16 cellular contexts compared by ENCODE assay signal in the genomic region with DNA sequence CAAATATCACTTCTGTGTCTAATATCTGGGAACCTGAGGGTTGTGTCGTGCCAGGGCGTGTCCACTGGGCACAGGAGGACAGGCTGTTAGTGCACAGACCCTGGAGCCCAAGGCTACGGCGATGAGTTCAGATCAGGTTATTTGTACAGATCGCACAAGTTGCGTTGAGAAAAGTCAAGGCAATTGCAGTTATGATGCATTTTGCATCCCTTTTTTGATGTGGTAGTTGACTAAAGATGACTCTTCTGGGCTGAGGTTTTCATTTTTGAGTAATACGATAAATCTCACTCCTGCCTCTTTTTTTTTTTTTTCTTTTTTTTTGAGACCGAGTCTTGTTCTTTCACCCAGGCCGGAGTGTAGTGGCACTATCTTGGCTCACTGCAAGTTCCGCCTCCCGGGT. TPM values are rescaled to one million over a fixed set of nuclear protein-coding genes. Genes with fewer than 3 reads are reported as not detected.
DNase-seq lines count a peak whose midpoint lies in the region; ATAC-seq and TF ChIP-seq lines count a peak whose summit lies in the region.
"Had no signal": no experiment of that assay in that cellular context is flagged by ENCODE, and none has a peak within 500 bp of the region (broad histone marks: within the 10 kb centered on the region; RNA-seq: fewer than 3 reads in every experiment).

No MANE protein-coding gene starts in this region.

- H3K9me3 ChIP-seq in CD4-positive, alpha-beta T cell (ENCODE audit: control insufficient read depth, low read length), result no peaks in the 10 kb centered on the region
- H3K9me3 ChIP-seq: HAP-1 had no signal

- no peaks in the 10 kb centered on the region for H3K27me3 ChIP-seq in CD4-positive, alpha-beta T cell (ENCODE audit: control insufficient read depth, insufficient read depth, low read length)

- no peak overlapping the region for H3K27ac ChIP-seq in CD4-positive, alpha-beta T cell (ENCODE audit: low read depth, low read length)

- no peak overlapping the region for H3K27ac Mint-ChIP-seq in activated CD4-positive, alpha-beta memory T cell treated with anti-CD3 and anti-CD28 coated beads for 36 hours
- no peak overlapping the region for H3K27ac Mint-ChIP-seq in activated CD4-positive, alpha-beta memory T cell treated with anti-CD3 and anti-CD28 coated beads, Interleukin-2, amount 10 ng/mL, durations not matched to agents 7 days and 5 days
- H3K27ac Mint-ChIP-seq in activated T-cell treated with anti-CD3 and anti-CD28 coated beads, Interleukin-2, amount 50 U/mL, for 72 hours, result no peak overlapping the region
- H3K27ac Mint-ChIP-seq in activated T-helper 17 cell treated with anti-CD3 and anti-CD28 coated beads, Interleukin-2, amount 50 U/mL, for 72 hours, result no peak overlapping the region
- H3K27ac Mint-ChIP-seq in CD4-positive, alpha-beta T cell, result no peak overlapping the region
- H3K27ac Mint-ChIP-seq: CD8-positive, alpha-beta memory T cell; HFFc6 had no signal

- intact Hi-C loops in activated CD4-positive, alpha-beta memory T cell treated with anti-CD3 and anti-CD28 coated beads for 36 hours (cut with micrococcal nuclease), result no loop called here
- intact Hi-C loops in CD4-positive, alpha-beta T cell (cut with DNase I, micrococcal nuclease), result no loop called here

- ATAC-seq in activated T-cell treated with anti-CD3 and anti-CD28 coated beads, Interleukin-2, amount 50 U/mL, for 72 hours (replicated peaks in 1 of 2), result peak; percentile 92 to 93
- peak; percentile 89 for ATAC-seq in activated T-helper 17 cell treated with anti-CD3 and anti-CD28 coated beads, Interleukin-2, amount 50 U/mL, for 72 hours (replicated peaks)
- ATAC-seq in CD4-positive, alpha-beta T cell (ENCODE audit: poor library complexity), result no peak
- ATAC-seq: GM12878 had no signal

- POLR2A ChIA-PET in activated CD4-positive, alpha-beta memory T cell treated with anti-CD3 and anti-CD28 coated beads for 36 hours (lab: Charles Lee), result no interaction called here
- POLR2A ChIA-PET in activated CD4-positive, alpha-beta memory T cell treated with anti-CD3 and anti-CD28 coated beads, Interleukin-2, amount 10 ng/mL, durations not matched to agents 7 days and 5 days (lab: Charles Lee), result no interaction called here
- POLR2A ChIA-PET in CD4-positive, alpha-beta T cell (lab: Charles Lee), result no interaction called here

- H3K9me3 Mint-ChIP-seq in activated CD4-positive, alpha-beta memory T cell treated with anti-CD3 and anti-CD28 coated beads for 36 hours, result no peaks in the 10 kb centered on the region
- no peaks in the 10 kb centered on the region for H3K9me3 Mint-ChIP-seq in activated CD4-positive, alpha-beta memory T cell treated with anti-CD3 and anti-CD28 coated beads, Interleukin-2, amount 10 ng/mL, durations not matched to agents 7 days and 5 days
- H3K9me3 Mint-ChIP-seq in activated T-cell treated with anti-CD3 and anti-CD28 coated beads, Interleukin-2, amount 50 U/mL, for 72 hours, result no peaks in the 10 kb centered on the region
- H3K9me3 Mint-ChIP-seq in activated T-helper 17 cell treated with anti-CD3 and anti-CD28 coated beads, Interleukin-2, amount 50 U/mL, for 72 hours, result no peaks in the 10 kb centered on the region
- H3K9me3 Mint-ChIP-seq in CD4-positive, alpha-beta T cell, result no peaks in the 10 kb centered on the region
- H3K9me3 Mint-ChIP-seq: CD8-positive, alpha-beta memory T cell; HFFc6 had no signal

- peaks cover 3% of the 10 kb centered on the region for H3K4me1 Mint-ChIP-seq in activated CD4-positive, alpha-beta memory T cell treated with anti-CD3 and anti-CD28 coated beads for 36 hours (ENCODE audit: low read depth)
- H3K4me1 Mint-ChIP-seq in activated CD4-positive, alpha-beta memory T cell treated with anti-CD3 and anti-CD28 coated beads, Interleukin-2, amount 10 ng/mL, durations not matched to agents 7 days and 5 days, result peaks cover 4% of the 10 kb centered on the region
- peaks cover 13% of the 10 kb centered on the region for H3K4me1 Mint-ChIP-seq in activated T-cell treated with anti-CD3 and anti-CD28 coated beads, Interleukin-2, amount 50 U/mL, for 72 hours (ENCODE audit: low read depth)
- H3K4me1 Mint-ChIP-seq in activated T-helper 17 cell treated with anti-CD3 and anti-CD28 coated beads, Interleukin-2, amount 50 U/mL, for 72 hours, result peaks cover 10% of the 10 kb centered on the region
- peaks cover under 1% of the 10 kb centered on the region for H3K4me1 Mint-ChIP-seq in CD4-positive, alpha-beta T cell (ENCODE audit: low read depth)

- peak; percentile 16 for DNase-seq in activated CD4-positive, alpha-beta memory T cell treated with anti-CD3 and anti-CD28 coated beads for 36 hours
- no peak for DNase-seq in activated CD4-positive, alpha-beta memory T cell treated with anti-CD3 and anti-CD28 coated beads, Interleukin-2, amount 10 ng/mL, durations not matched to agents 7 days and 5 days
- DNase-seq in activated T-cell treated with anti-CD3 and anti-CD28 coated beads, Interleukin-2, amount 50 U/mL, for 72 hours, result peak; percentile 16 to 26
- DNase-seq in activated T-cell treated with anti-CD3 and anti-CD28 coated beads for 4 hours, result no peak
- DNase-seq in CD4-positive, alpha-beta T cell, result no peak
- DNase-seq: C1 segment of cervical spinal cord; CD8-positive, alpha-beta memory T cell; DMS 273 treated with DMSO at 0.1 percent for 48 hours; DMS79; EL; GDM1; GOT3; HFFc6 had no signal

- no peak for TF ChIP-seq CTCF in CD4-positive, alpha-beta T cell (IDR thresholded peaks at IDR 0.05)

- no peak overlapping the region for H3K4me3 Mint-ChIP-seq in activated CD4-positive, alpha-beta memory T cell treated with anti-CD3 and anti-CD28 coated beads for 36 hours
- no peak overlapping the region for H3K4me3 Mint-ChIP-seq in activated CD4-positive, alpha-beta memory T cell treated with anti-CD3 and anti-CD28 coated beads, Interleukin-2, amount 10 ng/mL, durations not matched to agents 7 days and 5 days
- H3K4me3 Mint-ChIP-seq in activated T-cell treated with anti-CD3 and anti-CD28 coated beads, Interleukin-2, amount 50 U/mL, for 72 hours, result no peak overlapping the region
- H3K4me3 Mint-ChIP-seq in activated T-helper 17 cell treated with anti-CD3 and anti-CD28 coated beads, Interleukin-2, amount 50 U/mL, for 72 hours, result no peak overlapping the region
- no peak overlapping the region for H3K4me3 Mint-ChIP-seq in CD4-positive, alpha-beta T cell
- H3K4me3 Mint-ChIP-seq: CD8-positive, alpha-beta memory T cell; HFFc6 had no signal

- CTCF ChIA-PET in activated CD4-positive, alpha-beta memory T cell treated with anti-CD3 and anti-CD28 coated beads for 36 hours (lab: Charles Lee), result no interaction called here
- CTCF ChIA-PET in activated CD4-positive, alpha-beta memory T cell treated with anti-CD3 and anti-CD28 coated beads, Interleukin-2, amount 10 ng/mL, durations not matched to agents 7 days and 5 days (lab: Charles Lee), result no interaction called here
- CTCF ChIA-PET in CD4-positive, alpha-beta T cell (lab: Charles Lee), result no interaction called here

- H3K36me3 Mint-ChIP-seq in activated CD4-positive, alpha-beta memory T cell treated with anti-CD3 and anti-CD28 coated beads for 36 hours, result peaks cover 63% of the 10 kb centered on the region
- H3K36me3 Mint-ChIP-seq in activated CD4-positive, alpha-beta memory T cell treated with anti-CD3 and anti-CD28 coated beads, Interleukin-2, amount 10 ng/mL, durations not matched to agents 7 days and 5 days (ENCODE audit: low read depth), result peaks cover 43% of the 10 kb centered on the region
- peaks cover 4 to 20% of the 10 kb centered on the region in 2 donors for H3K36me3 Mint-ChIP-seq in activated T-cell treated with anti-CD3 and anti-CD28 coated beads, Interleukin-2, amount 50 U/mL, for 72 hours (ENCODE audit: insufficient read depth in 2 of 2)
- peaks cover 85% of the 10 kb centered on the region for H3K36me3 Mint-ChIP-seq in activated T-helper 17 cell treated with anti-CD3 and anti-CD28 coated beads, Interleukin-2, amount 50 U/mL, for 72 hours (ENCODE audit: low read depth)
- H3K36me3 Mint-ChIP-seq in CD4-positive, alpha-beta T cell (ENCODE audit: low read depth), result peaks cover 52% of the 10 kb centered on the region

- no peaks in the 10 kb centered on the region for H3K27me3 Mint-ChIP-seq in activated CD4-positive, alpha-beta memory T cell treated with anti-CD3 and anti-CD28 coated beads for 36 hours
- no peaks in the 10 kb centered on the region for H3K27me3 Mint-ChIP-seq in activated CD4-positive, alpha-beta memory T cell treated with anti-CD3 and anti-CD28 coated beads, Interleukin-2, amount 10 ng/mL, durations not matched to agents 7 days and 5 days
- H3K27me3 Mint-ChIP-seq in activated T-cell treated with anti-CD3 and anti-CD28 coated beads, Interleukin-2, amount 50 U/mL, for 72 hours (ENCODE audit: low read depth), result no peaks in the 10 kb centered on the region
- no peaks in the 10 kb centered on the region for H3K27me3 Mint-ChIP-seq in activated T-helper 17 cell treated with anti-CD3 and anti-CD28 coated beads, Interleukin-2, amount 50 U/mL, for 72 hours
- no peaks in the 10 kb centered on the region for H3K27me3 Mint-ChIP-seq in CD4-positive, alpha-beta T cell
- H3K27me3 Mint-ChIP-seq: CD8-positive, alpha-beta memory T cell had no signal

RNA-seq across cellular contexts. Expression of a gene that starts 7.2 kb away (rescaled TPM):
- total RNA-seq in activated CD4-positive, alpha-beta memory T cell treated with anti-CD3 and anti-CD28 coated beads for 36 hours, result 10 to 100 TPM; 29.5 to 31.8 TPM
- total RNA-seq in activated CD4-positive, alpha-beta memory T cell treated with anti-CD3 and anti-CD28 coated beads, Interleukin-2, amount 10 ng/mL, durations not matched to agents 7 days and 5 days, result 10 to 100 TPM; 13.9 to 16.8 TPM
- total RNA-seq in activated T-cell treated with anti-CD3 and anti-CD28 coated beads, Interleukin-2, amount 50 U/mL, for 72 hours, result 10 to 100 TPM; 13.9 to 17.7 TPM
- 10 to 100 TPM; 26.6 to 39.4 TPM for total RNA-seq in activated T-helper 17 cell treated with anti-CD3 and anti-CD28 coated beads, Interleukin-2, amount 50 U/mL, for 72 hours
- total RNA-seq in CD4-positive, alpha-beta T cell, result 10 to 100 TPM; 11.2 to 12.3 TPM

RNA-seq across cellular contexts. Expression of a gene that starts 53.1 kb away (rescaled TPM):
- total RNA-seq in activated CD4-positive, alpha-beta memory T cell treated with anti-CD3 and anti-CD28 coated beads for 36 hours, result 100 to 1,000 TPM; 169 to 175 TPM
- total RNA-seq in activated CD4-positive, alpha-beta memory T cell treated with anti-CD3 and anti-CD28 coated beads, Interleukin-2, amount 10 ng/mL, durations not matched to agents 7 days and 5 days, result 100 to 1,000 TPM; 120 TPM
- total RNA-seq in activated T-cell treated with anti-CD3 and anti-CD28 coated beads, Interleukin-2, amount 50 U/mL, for 72 hours, result 100 to 1,000 TPM in 1 of 2 donors, 10 to 100 TPM in 1; 92.9 to 105 TPM
- 100 to 1,000 TPM; 115 to 197 TPM for total RNA-seq in activated T-helper 17 cell treated with anti-CD3 and anti-CD28 coated beads, Interleukin-2, amount 50 U/mL, for 72 hours
- total RNA-seq in CD4-positive, alpha-beta T cell, result 10 to 100 TPM; 55.0 to 55.7 TPM

Comparison
In these comparisons a context has a peak if more than half of its experiments do, and no peak if none do; other contexts are left out.
1. DNase-seq: peak in activated CD4-positive, alpha-beta memory T cell treated with anti-CD3 and anti-CD28 coated beads for 36 hours (single experiment) and activated T-cell treated with anti-CD3 and anti-CD28 coated beads, Interleukin-2, amount 50 U/mL, for 72 hours (2 of 2); none in activated CD4-positive, alpha-beta memory T cell treated with anti-CD3 and anti-CD28 coated beads, Interleukin-2, amount 10 ng/mL, durations not matched to agents 7 days and 5 days (single experiment), activated T-cell treated with anti-CD3 and anti-CD28 coated beads for 4 hours (single experiment) and CD4-positive, alpha-beta T cell (0 of 10).